ENCODE assay signal across 8 cellular contexts in genomic region chr1:156746381-156746715, GRCh38. TPM values are rescaled to one million over a fixed set of nuclear protein-coding genes. Genes with fewer than 3 reads are reported as not detected.
DNase-seq lines count a peak whose midpoint lies in the region; TF ChIP-seq lines count a peak whose summit lies in the region.

No MANE protein-coding gene starts in this region.

- POLR2A ChIA-PET in RWPE1 (lab: Yijun Ruan, JAX; ENCODE audit: low non-redundant PET): no interaction called here

- H3K4me1 Mint-ChIP-seq in CD14-positive monocyte (peaks cover 62% of the 10 kb centered on the region), endodermal cell (peaks cover 62% of the 10 kb centered on the region)

- H3K9me3 Mint-ChIP-seq in CD14-positive monocyte (peaks cover 0 to 2% (median 0%) of the 10 kb centered on the region in 7 donors), endodermal cell (no peaks in the 10 kb centered on the region)

- intact Hi-C loops in CD14-positive monocyte (cut with micrococcal nuclease): loop anchor here in 1 of 2 donors (5.0 kb wide), 1 partner anchor 244 kb away; the partner anchor contains the start of gene MEF2D

- H3K9ac ChIP-seq in endodermal cell (ENCODE audit: extremely low read depth, low read length, poor library complexity, severe bottlenecking): peak overlapping the region; percentile 98

- no peak for TF ChIP-seq CTCF in CD14-positive monocyte (IDR thresholded peaks at IDR 0.05)
- no peak for TF ChIP-seq CTCF in RWPE1 (conservative IDR thresholded peaks at IDR 0.05; ENCODE audit: low read depth)
- TF ChIP-seq CTCF in endodermal cell (conservative IDR thresholded peaks at IDR 0.05): no peak
- no peak for TF ChIP-seq CTCF in neutrophil (IDR thresholded peaks at IDR 0.05)

- H3K27me3 Mint-ChIP-seq in CD14-positive monocyte (ENCODE audit: low read depth in 3 of 3) (peaks cover 0 to 3% (median 2%) of the 10 kb centered on the region in 3 donors), endodermal cell (ENCODE audit: insufficient read depth) (no peaks in the 10 kb centered on the region)

- H3K4me3 Mint-ChIP-seq in CD14-positive monocyte (no peak overlapping the region), endodermal cell (peak overlapping the region; percentile 88)

- H3K27ac Mint-ChIP-seq in CD14-positive monocyte (peak overlapping the region; percentile 91 to 96 (median 95)), endodermal cell (peak overlapping the region; percentile 99)

- peak overlapping the region; percentile 99 for H3K27ac ChIP-seq in RWPE1
- H3K27ac ChIP-seq in endodermal cell (ENCODE audit: low read depth, low read length): peak overlapping the region; percentile 15
- H3K27ac ChIP-seq in neutrophil: peak overlapping the region; percentile 90

- peaks cover 62% of the 10 kb centered on the region for H3K36me3 ChIP-seq in endodermal cell (ENCODE audit: control insufficient read depth, insufficient read depth, low read length)
- peaks cover 20% of the 10 kb centered on the region for H3K36me3 ChIP-seq in neutrophil

- WGBS in endodermal cell (ENCODE audit: insufficient coverage in 1 of 2, insufficient read length in 1 of 2), 2 experiments: 34 to 35% methylated on average over 6 to 8 of the region's 8 CpGs

- no peaks in the 10 kb centered on the region for H3K27me3 ChIP-seq in endodermal cell (ENCODE audit: control insufficient read depth, insufficient read depth, low read length, poor library complexity, severe bottlenecking)
- H3K27me3 ChIP-seq in neutrophil: no peaks in the 10 kb centered on the region

- H3K9me3 ChIP-seq in endodermal cell (ENCODE audit: control insufficient read depth, low read length): no peaks in the 10 kb centered on the region
- H3K9me3 ChIP-seq in neutrophil: no peaks in the 10 kb centered on the region

- H3K4me3 ChIP-seq in endodermal cell (ENCODE audit: low read length) (peak overlapping the region; percentile 84), neutrophil (ENCODE audit: low read depth in 1 of 2, low read length in 1 of 2) (peak overlapping the region; percentile 44 to 55)

- DNase-seq in CD14-positive monocyte (ENCODE audit: low spot score) (no peak), RWPE1 (ENCODE audit: low spot score) (no peak), endodermal cell (no peak), MV-4-11 (lab: John Stamatoyannopoulos, UW) (no peak), HuH-7 (ENCODE audit: low spot score) (no peak), glomerular visceral epithelial cell (ENCODE audit: extremely low spot score) (no peak), amniotic stem cell (lab: John Stamatoyannopoulos, UW) (no peak)

- H3K4me1 ChIP-seq in endodermal cell (ENCODE audit: control insufficient read depth, insufficient read depth, low read length) (peaks cover 35% of the 10 kb centered on the region), neutrophil (ENCODE audit: control insufficient read depth in 1 of 2, insufficient read depth in 1 of 2, low read depth in 1 of 2, low read length in 1 of 2) (peaks cover 76 to 77% of the 10 kb centered on the region in 2 experiments)

- CTCF ChIA-PET in RWPE1 (lab: Yijun Ruan, JAX): interaction anchor here (0.8 kb wide), 1 partner anchor 181 kb away, joined by 3 read pairs; no protein-coding TSS in a partner anchor

- H3K36me3 Mint-ChIP-seq in CD14-positive monocyte (peaks cover 28 to 41% of the 10 kb centered on the region in 2 donors), endodermal cell (ENCODE audit: low read depth) (peaks cover 34% of the 10 kb centered on the region)

RNA-seq across cellular contexts. Expression of gene HDGF, which starts 5.1 kb away (rescaled TPM):
- polyA plus RNA-seq in CD14-positive monocyte: 10 to 100 TPM; 23.9 to 49.9 TPM
- total RNA-seq in endodermal cell: 100 to 1,000 TPM; 493 to 495 TPM
- 307 TPM for polyA plus RNA-seq in endodermal cell (2013, experiment 1 of 2)
- 299 TPM for polyA plus RNA-seq in endodermal cell (2013, experiment 2 of 2)

RNA-seq across cellular contexts. Expression of gene MRPL24, which starts 5.5 kb away (rescaled TPM):
- polyA plus RNA-seq in CD14-positive monocyte: 10 to 100 TPM; 38.4 to 47.0 TPM
- 10 to 100 TPM; 32.2 to 35.5 TPM for total RNA-seq in endodermal cell
- 34.7 TPM for polyA plus RNA-seq in endodermal cell (2013, experiment 1 of 2)
- 30.8 TPM for polyA plus RNA-seq in endodermal cell (2013, experiment 2 of 2)

RNA-seq across cellular contexts. Expression of gene ISG20L2, which starts 17.8 kb away (rescaled TPM):
- polyA plus RNA-seq in CD14-positive monocyte: 10 to 100 TPM; 17.2 to 18.1 TPM
- 10 to 100 TPM; 37.2 to 39.9 TPM for total RNA-seq in endodermal cell
- polyA plus RNA-seq in endodermal cell (2013, experiment 1 of 2): 31.9 TPM
- 32.0 TPM for polyA plus RNA-seq in endodermal cell (2013, experiment 2 of 2)

RNA-seq across cellular contexts. Expression of gene METTL25B, which starts 18.1 kb away (rescaled TPM):
- 1 to 10 TPM; 4.6 to 4.8 TPM for polyA plus RNA-seq in CD14-positive monocyte
- total RNA-seq in endodermal cell: 10 to 100 TPM; 25.9 to 35.5 TPM
- polyA plus RNA-seq in endodermal cell (2013, experiment 1 of 2): 36.0 TPM
- polyA plus RNA-seq in endodermal cell (2013, experiment 2 of 2): 33.1 TPM

RNA-seq across cellular contexts. Expression of gene PRCC, which starts 21.0 kb away (rescaled TPM):
- 10 to 100 TPM; 26.7 to 29.6 TPM for polyA plus RNA-seq in CD14-positive monocyte
- 100 to 1,000 TPM; 108 to 111 TPM for total RNA-seq in endodermal cell
- 81.7 TPM for polyA plus RNA-seq in endodermal cell (2013, experiment 1 of 2)
- polyA plus RNA-seq in endodermal cell (2013, experiment 2 of 2): 91.9 TPM

Comparison
In these comparisons a context has a peak if more than half of its experiments do, and no peak if none do; other contexts are left out.
1. H3K27ac ChIP-seq: peak in every context shown above with its lines; median percentile 99 in RWPE1; 90 in neutrophil; 15 in endodermal cell.